In genomic region chr12:116426391-116427136, GRCh38 we compare ENCODE assay signal across 8 cellular contexts.
DNase-seq lines count a peak whose midpoint lies in the region; ATAC-seq and TF ChIP-seq lines count a peak whose summit lies in the region.

No MANE protein-coding gene starts in this region.

- H3K4me2 ChIP-seq in SK-N-SH (peak overlapping the region; percentile 45; the same call in 1 of the 2 replicates), trophoblast cell (ENCODE audit: low read length) (peak overlapping the region; percentile 27)

- peak overlapping the region; percentile 82 for H3K14ac ChIP-seq in trophoblast cell (ENCODE audit: low read length)

- ATAC-seq in foreskin keratinocyte (peak; percentile 96), HG03045 (IDR thresholded peaks at IDR 0.05; ENCODE audit: unreplicated experiment) (no peak)

- H3K9me3 ChIP-seq in SK-N-SH: no peaks in the 10 kb centered on the region
- no peaks in the 10 kb centered on the region for H3K9me3 ChIP-seq in trophoblast cell (ENCODE audit: insufficient read depth, low read depth, low read length)
- H3K9me3 ChIP-seq in CD8-positive, alpha-beta memory T cell (ENCODE audit: low read length): no peaks in the 10 kb centered on the region

- H3K27ac ChIP-seq in SK-N-SH (ENCODE audit: low read depth in 2 of 2, low read length in 1 of 2) (peak overlapping the region; percentile 31 to 89; a peak in 3 of 4 replicates), foreskin keratinocyte (peak overlapping the region; percentile 31), trophoblast cell (ENCODE audit: low read depth, low read length) (peak overlapping the region; percentile 98)
- H3K27ac ChIP-seq in CD8-positive, alpha-beta memory T cell (ENCODE audit: low read depth, low read length): no peak overlapping the region

- TF ChIP-seq CTCF in SK-N-SH (IDR thresholded peaks at IDR 0.05): peak; percentile 62
- peak; percentile 86 for TF ChIP-seq CTCF in foreskin keratinocyte (conservative IDR thresholded peaks at IDR 0.05)

- no peak overlapping the region for H4K12ac ChIP-seq in trophoblast cell (ENCODE audit: low read depth, low read length)

- H3K4me3 ChIP-seq in SK-N-SH (ENCODE audit: low read depth in 2 of 2, low read length in 1 of 2) (no peak overlapping the region), trophoblast cell (ENCODE audit: low read depth, low read length) (no peak overlapping the region)
- H3K4me3 ChIP-seq in CD8-positive, alpha-beta memory T cell (ENCODE audit: low read length): no peak overlapping the region

- TF ChIP-seq EP300 in SK-N-SH (IDR thresholded peaks at IDR 0.05; ENCODE audit: borderline replicate concordance in 1 of 2, low read depth in 1 of 2, low read length in 1 of 2): peak in 1 of 2 experiments; percentile 86; a peak in 2 of 4 replicates

- DNase-seq in EH (ENCODE audit: low read depth) (peak; percentile 100), SK-N-SH (peak; percentile 35), foreskin keratinocyte (peak; percentile 95 to 98), trophoblast cell (peak; percentile 98 to 99), globus pallidus (ENCODE audit: low spot score) (no peak)
- DNase-seq in CD8-positive, alpha-beta memory T cell: no peak
- no peak for DNase-seq in activated CD8-positive, alpha-beta memory T cell treated with anti-CD3 and anti-CD28 coated beads for 24 hours

- H3K79me2 ChIP-seq in SK-N-SH (ENCODE audit: insufficient read depth): no peaks in the 10 kb centered on the region
- peaks cover 5% of the 10 kb centered on the region for H3K79me2 ChIP-seq in trophoblast cell (ENCODE audit: control insufficient read depth, insufficient read depth, low read length, poor library complexity)

- peak overlapping the region; percentile 94 for H2BK5ac ChIP-seq in trophoblast cell (ENCODE audit: low read depth, low read length, poor library complexity)

- H2AFZ ChIP-seq in SK-N-SH (ENCODE audit: low read depth): no peak overlapping the region; the same call in 1 of the 2 replicates
- H2AFZ ChIP-seq in trophoblast cell (ENCODE audit: insufficient read depth, low read length, poor library complexity): no peak overlapping the region

- peak; percentile 21; the same call in 1 of the 2 replicates for TF ChIP-seq RAD21 in SK-N-SH (IDR thresholded peaks at IDR 0.05; ENCODE audit: low read length)

- no peak overlapping the region for H3K23ac ChIP-seq in trophoblast cell (ENCODE audit: low read length)

- 38% methylated on average over 13 of the region's 13 CpGs for WGBS in SK-N-SH (ENCODE audit: low lambda C conversion rate)
- no CpG with 5 or more reads among the region's 13 CpGs for WGBS in trophoblast cell (ENCODE audit: extremely low coverage, insufficient coverage, insufficient read length)

- H3K18ac ChIP-seq in trophoblast cell (ENCODE audit: low read length): peak overlapping the region; percentile 59

- CTCF ChIA-PET in SK-N-SH (lab: Yijun Ruan, JAX): no interaction called here
- CTCF ChIA-PET in CD8-positive, alpha-beta memory T cell (lab: Charles Lee): no interaction called here

- peaks cover 0 to 3% (median 0%) of the 10 kb centered on the region in 3 donors for H3K36me3 Mint-ChIP-seq in CD8-positive, alpha-beta memory T cell

- H3K36me3 ChIP-seq in SK-N-SH (replicated peaks in 1 of 2; ENCODE audit: control insufficient read depth in 1 of 2, insufficient read depth in 2 of 2, low read length in 1 of 2) (no peaks in the 10 kb centered on the region), trophoblast cell (ENCODE audit: control insufficient read depth in 1 of 2, insufficient read depth in 2 of 2, low read length in 2 of 2) (no peaks in the 10 kb centered on the region)
- no peaks in the 10 kb centered on the region for H3K36me3 ChIP-seq in CD8-positive, alpha-beta memory T cell (ENCODE audit: insufficient read depth, low read length)

- POLR2A ChIA-PET in SK-N-SH (lab: Yijun Ruan, JAX): no interaction called here
- POLR2A ChIA-PET in CD8-positive, alpha-beta memory T cell (lab: Charles Lee): no interaction called here

- no peak overlapping the region for H2AK5ac ChIP-seq in trophoblast cell (ENCODE audit: low read length)

- peak overlapping the region; percentile 26 for H4K8ac ChIP-seq in trophoblast cell (ENCODE audit: low read depth, low read length)

- H3K4me1 ChIP-seq in SK-N-SH (ENCODE audit: control insufficient read depth in 1 of 2, insufficient read depth in 2 of 2, low read depth in 1 of 2, low read length in 1 of 2) (peaks cover 0 to 10% of the 10 kb centered on the region in 2 experiments; a peak in 3 of 4 replicates), foreskin keratinocyte (peaks cover 17% of the 10 kb centered on the region), trophoblast cell (ENCODE audit: control insufficient read depth in 1 of 2, insufficient read depth in 2 of 2, low read length in 2 of 2) (peaks cover 30 to 37% of the 10 kb centered on the region in 2 experiments)
- H3K4me1 ChIP-seq in CD8-positive, alpha-beta memory T cell (ENCODE audit: insufficient read depth, low read length): no peaks in the 10 kb centered on the region

- H4K20me1 ChIP-seq in SK-N-SH (ENCODE audit: insufficient read depth): no peaks in the 10 kb centered on the region

- H3K4me1 Mint-ChIP-seq in CD8-positive, alpha-beta memory T cell: no peaks in the 10 kb centered on the region

- H3K4me3 Mint-ChIP-seq in CD8-positive, alpha-beta memory T cell: no peak overlapping the region

- peaks cover 0 to 8% (median 2%) of the 10 kb centered on the region in 5 donors for H3K9me3 Mint-ChIP-seq in CD8-positive, alpha-beta memory T cell

- peak overlapping the region; percentile 89 for H2BK120ac ChIP-seq in trophoblast cell (ENCODE audit: insufficient read depth, low read length, poor library complexity)

- H3K4ac ChIP-seq in trophoblast cell (ENCODE audit: low read depth, low read length): no peak overlapping the region

- peak overlapping the region in 1 of 8 donors; percentile 89 for H3K27ac Mint-ChIP-seq in CD8-positive, alpha-beta memory T cell

- H2BK12ac ChIP-seq in trophoblast cell (ENCODE audit: low read length): peak overlapping the region; percentile 74

- H3K27me3 ChIP-seq in SK-N-SH (ENCODE audit: insufficient read depth) (no peaks in the 10 kb centered on the region), foreskin keratinocyte (no peaks in the 10 kb centered on the region), trophoblast cell (ENCODE audit: insufficient read depth, low read length) (no peaks in the 10 kb centered on the region)
- H3K27me3 ChIP-seq in CD8-positive, alpha-beta memory T cell (ENCODE audit: insufficient read depth, low read length, poor library complexity, severe bottlenecking): no peaks in the 10 kb centered on the region

- no peaks in the 10 kb centered on the region for H3K9me2 ChIP-seq in SK-N-SH

- H3K9ac ChIP-seq in SK-N-SH: peak overlapping the region; percentile 33; the same call in 1 of the 2 replicates
- H3K9ac ChIP-seq in trophoblast cell (ENCODE audit: low read length): no peak overlapping the region

- peaks cover 0 to 8% of the 10 kb centered on the region in 2 donors for H3K27me3 Mint-ChIP-seq in CD8-positive, alpha-beta memory T cell

- H4K91ac ChIP-seq in trophoblast cell (ENCODE audit: low read depth, low read length): peak overlapping the region; percentile 94

- peaks cover 32% of the 10 kb centered on the region for H3F3A ChIP-seq in SK-N-SH (replicated peaks; ENCODE audit: insufficient read depth)

- peaks cover 48% of the 10 kb centered on the region for H3K79me1 ChIP-seq in trophoblast cell (ENCODE audit: low read length)

TF ChIP-seq in SK-N-SH, 30 proteins besides CTCF, POLR2A, EP300 and RAD21 (continues in another document):
- TF ChIP-seq FOXM1 (IDR thresholded peaks at IDR 0.05; ENCODE audit: low read depth) (no peak), USF2 (IDR thresholded peaks at IDR 0.05; ENCODE audit: borderline replicate concordance, low read depth, low read length) (no peak), YY1 (IDR thresholded peaks at IDR 0.05; ENCODE audit: low read depth) (peak; percentile 61; the same call in 1 of the 2 replicates), SMC3 (IDR thresholded peaks at IDR 0.05; ENCODE audit: low read depth, low read length) (peak; percentile 55), POLR2AphosphoS5 (IDR thresholded peaks at IDR 0.05; ENCODE audit: low read depth, low read length) (peak; percentile 77), RCOR1 (IDR thresholded peaks at IDR 0.05; ENCODE audit: low read length) (no peak), EZH2phosphoT487 (IDR thresholded peaks at IDR 0.05; ENCODE audit: borderline replicate concordance, low read depth) (no peak), FOXJ3 (CRISPR knock-in tag; IDR thresholded peaks at IDR 0.05) (no peak), ZBTB33 (IDR thresholded peaks at IDR 0.05; ENCODE audit: borderline replicate concordance, low read depth) (no peak; the same call in 1 of the 2 replicates), PBX3 (IDR thresholded peaks at IDR 0.05) (peak; percentile 82)

Comparison
In these comparisons a context has a peak if more than half of its experiments do, and no peak if none do; other contexts are left out.
1. DNase-seq: peak in EH (single experiment), SK-N-SH (single experiment), foreskin keratinocyte (2 of 2) and trophoblast cell (2 of 2); none in CD8-positive, alpha-beta memory T cell (0 of 5), activated CD8-positive, alpha-beta memory T cell treated with anti-CD3 and anti-CD28 coated beads for 24 hours (single experiment) and globus pallidus (single experiment).